In the genomic region with DNA sequence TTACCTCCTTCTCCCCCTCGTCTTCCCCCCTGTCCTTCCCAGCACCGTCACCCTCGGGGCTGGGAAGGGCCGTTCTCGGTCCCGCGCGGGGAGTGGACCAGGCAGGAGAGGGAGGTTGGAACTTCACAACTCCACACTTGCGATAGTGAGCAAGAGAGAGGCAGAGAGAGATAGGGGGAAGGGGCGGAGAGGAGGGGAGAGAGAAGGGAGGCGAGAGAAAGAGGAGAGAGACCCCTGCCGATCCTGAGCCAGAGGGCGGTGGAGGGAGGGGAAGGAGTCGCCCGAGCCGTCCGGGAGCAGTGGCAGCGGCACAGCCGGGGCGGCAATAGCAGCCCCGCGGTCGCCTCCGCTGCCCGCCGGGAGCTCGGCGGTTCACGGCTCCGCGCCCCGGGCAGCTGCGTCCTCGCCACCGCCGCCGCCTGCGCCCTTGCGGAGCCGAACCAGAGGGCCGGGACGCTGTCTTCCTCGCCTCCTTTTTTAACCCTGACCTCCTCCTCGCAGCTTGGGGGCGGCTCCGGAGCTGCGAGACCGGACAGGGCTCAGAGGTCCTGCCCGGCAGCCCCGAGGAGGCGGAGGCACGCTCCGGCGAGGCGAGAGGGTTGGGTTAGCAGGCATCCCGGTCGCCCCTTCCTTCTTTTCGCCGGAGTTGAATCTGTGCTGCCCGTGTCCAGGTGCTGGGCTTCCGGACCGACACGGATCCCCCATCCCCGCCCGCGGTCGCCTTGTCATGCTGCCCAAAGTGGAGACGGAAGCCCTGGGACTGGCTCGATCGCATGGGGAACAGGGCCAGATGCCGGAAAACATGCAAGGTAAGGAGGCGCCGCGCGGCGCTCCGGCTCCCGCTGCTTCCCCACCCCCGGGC, we compare ENCODE assay signal across 8 cellular contexts. TPM values are rescaled to one million over a fixed set of nuclear protein-coding genes. Genes with fewer than 3 reads are reported as not detected.
DNase-seq lines count a peak whose midpoint lies in the region; ATAC-seq and TF ChIP-seq lines count a peak whose summit lies in the region.

No MANE protein-coding gene starts in this region.

- ATAC-seq in left cardiac atrium, result peak; percentile 33 to 62
- ATAC-seq in GM19452 (IDR thresholded peaks at IDR 0.05; ENCODE audit: unreplicated experiment), result no peak
- ATAC-seq in GM21423 (IDR thresholded peaks at IDR 0.05; ENCODE audit: unreplicated experiment), result no peak
- no peak for ATAC-seq in GM21717 (IDR thresholded peaks at IDR 0.05; ENCODE audit: unreplicated experiment)

- peaks cover 61% of the 10 kb centered on the region for H3K27me3 Mint-ChIP-seq in activated CD4-positive, alpha-beta memory T cell treated with anti-CD3 and anti-CD28 coated beads for 36 hours

- intact Hi-C loops in activated CD4-positive, alpha-beta memory T cell treated with anti-CD3 and anti-CD28 coated beads for 36 hours (cut with micrococcal nuclease), result loop anchor here (10.0 kb wide), 1 partner anchor 446 kb away; no protein-coding TSS in a partner anchor
- intact Hi-C loops in left cardiac atrium (cut with DNase I), result no loop called here

- no peaks in the 10 kb centered on the region for H3K9me3 Mint-ChIP-seq in activated CD4-positive, alpha-beta memory T cell treated with anti-CD3 and anti-CD28 coated beads for 36 hours

- no peak for TF ChIP-seq CTCF in retinal pigment epithelial cell (conservative IDR thresholded peaks at IDR 0.05; ENCODE audit: low read depth, low read length)

- peak overlapping the region; percentile 56 for H3K4me3 ChIP-seq in retinal pigment epithelial cell (ENCODE audit: low read length)

- TF ChIP-seq EP300 in Ishikawa (IDR thresholded peaks at IDR 0.05; ENCODE audit: borderline replicate concordance), result no peak

- peaks cover 3% of the 10 kb centered on the region for H3K36me3 Mint-ChIP-seq in activated CD4-positive, alpha-beta memory T cell treated with anti-CD3 and anti-CD28 coated beads for 36 hours

- TF ChIP-seq RAD21 in Ishikawa (IDR thresholded peaks at IDR 0.05; ENCODE audit: low read depth), result no peak

- CTCF ChIA-PET in activated CD4-positive, alpha-beta memory T cell treated with anti-CD3 and anti-CD28 coated beads for 36 hours (lab: Charles Lee), result no interaction called here

- H3K27ac Mint-ChIP-seq in activated CD4-positive, alpha-beta memory T cell treated with anti-CD3 and anti-CD28 coated beads for 36 hours, result no peak overlapping the region

- peak overlapping the region; percentile 64 for H3K4me3 Mint-ChIP-seq in activated CD4-positive, alpha-beta memory T cell treated with anti-CD3 and anti-CD28 coated beads for 36 hours

- DNase-seq in EH (ENCODE audit: low read depth) (peak; percentile 25), left cardiac atrium (peak; percentile 37), retinal pigment epithelial cell (ENCODE audit: low read depth) (no peak)
- DNase-seq in activated CD4-positive, alpha-beta memory T cell treated with anti-CD3 and anti-CD28 coated beads for 36 hours, result peak; percentile 41

- peaks cover 40% of the 10 kb centered on the region for H3K4me1 Mint-ChIP-seq in activated CD4-positive, alpha-beta memory T cell treated with anti-CD3 and anti-CD28 coated beads for 36 hours (ENCODE audit: low read depth)

- POLR2A ChIA-PET in activated CD4-positive, alpha-beta memory T cell treated with anti-CD3 and anti-CD28 coated beads for 36 hours (lab: Charles Lee), result no interaction called here

TF ChIP-seq in Ishikawa, 13 proteins besides CTCF, POLR2A, EP300 and RAD21:
- TF ChIP-seq CREB1 (IDR thresholded peaks at IDR 0.05; ENCODE audit: low read depth), result no peak
- peak; percentile 29; the same call in 1 of the 2 replicates for TF ChIP-seq NFIC (IDR thresholded peaks at IDR 0.05)
- TF ChIP-seq, protein P1, sequence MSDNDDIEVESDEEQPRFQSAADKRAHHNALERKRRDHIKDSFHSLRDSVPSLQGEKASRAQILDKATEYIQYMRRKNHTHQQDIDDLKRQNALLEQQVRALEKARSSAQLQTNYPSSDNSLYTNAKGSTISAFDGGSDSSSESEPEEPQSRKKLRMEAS (IDR thresholded peaks at IDR 0.05), result 0 out of 2 replicates have a peak, but pooled peaks have one; percentile 10
- TF ChIP-seq, protein P2, sequence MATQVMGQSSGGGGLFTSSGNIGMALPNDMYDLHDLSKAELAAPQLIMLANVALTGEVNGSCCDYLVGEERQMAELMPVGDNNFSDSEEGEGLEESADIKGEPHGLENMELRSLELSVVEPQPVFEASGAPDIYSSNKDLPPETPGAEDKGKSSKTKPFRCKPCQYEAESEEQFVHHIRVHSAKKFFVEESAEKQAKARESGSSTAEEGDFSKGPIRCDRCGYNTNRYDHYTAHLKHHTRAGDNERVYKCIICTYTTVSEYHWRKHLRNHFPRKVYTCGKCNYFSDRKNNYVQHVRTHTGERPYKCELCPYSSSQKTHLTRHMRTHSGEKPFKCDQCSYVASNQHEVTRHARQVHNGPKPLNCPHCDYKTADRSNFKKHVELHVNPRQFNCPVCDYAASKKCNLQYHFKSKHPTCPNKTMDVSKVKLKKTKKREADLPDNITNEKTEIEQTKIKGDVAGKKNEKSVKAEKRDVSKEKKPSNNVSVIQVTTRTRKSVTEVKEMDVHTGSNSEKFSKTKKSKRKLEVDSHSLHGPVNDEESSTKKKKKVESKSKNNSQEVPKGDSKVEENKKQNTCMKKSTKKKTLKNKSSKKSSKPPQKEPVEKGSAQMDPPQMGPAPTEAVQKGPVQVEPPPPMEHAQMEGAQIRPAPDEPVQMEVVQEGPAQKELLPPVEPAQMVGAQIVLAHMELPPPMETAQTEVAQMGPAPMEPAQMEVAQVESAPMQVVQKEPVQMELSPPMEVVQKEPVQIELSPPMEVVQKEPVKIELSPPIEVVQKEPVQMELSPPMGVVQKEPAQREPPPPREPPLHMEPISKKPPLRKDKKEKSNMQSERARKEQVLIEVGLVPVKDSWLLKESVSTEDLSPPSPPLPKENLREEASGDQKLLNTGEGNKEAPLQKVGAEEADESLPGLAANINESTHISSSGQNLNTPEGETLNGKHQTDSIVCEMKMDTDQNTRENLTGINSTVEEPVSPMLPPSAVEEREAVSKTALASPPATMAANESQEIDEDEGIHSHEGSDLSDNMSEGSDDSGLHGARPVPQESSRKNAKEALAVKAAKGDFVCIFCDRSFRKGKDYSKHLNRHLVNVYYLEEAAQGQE (IDR thresholded peaks at IDR 0.05; ENCODE audit: low read depth), result no peak
- TF ChIP-seq ZBTB7A (IDR thresholded peaks at IDR 0.05; ENCODE audit: low read depth), result peak; percentile 33; the same call in 1 of the 2 replicates
- no peak for TF ChIP-seq CEBPB (IDR thresholded peaks at IDR 0.05)
- no peak for TF ChIP-seq TEAD4 (IDR thresholded peaks at IDR 0.05)
- no peak for TF ChIP-seq EGR1 (IDR thresholded peaks at IDR 0.05)
- TF ChIP-seq TCF12 (IDR thresholded peaks at IDR 0.05; ENCODE audit: low read depth), result no peak
- TF ChIP-seq TAF1 (IDR thresholded peaks at IDR 0.05; ENCODE audit: low read depth), result no peak
- no peak for TF ChIP-seq FOXM1 (IDR thresholded peaks at IDR 0.05; ENCODE audit: borderline replicate concordance, low read depth)
- TF ChIP-seq, protein P3, sequence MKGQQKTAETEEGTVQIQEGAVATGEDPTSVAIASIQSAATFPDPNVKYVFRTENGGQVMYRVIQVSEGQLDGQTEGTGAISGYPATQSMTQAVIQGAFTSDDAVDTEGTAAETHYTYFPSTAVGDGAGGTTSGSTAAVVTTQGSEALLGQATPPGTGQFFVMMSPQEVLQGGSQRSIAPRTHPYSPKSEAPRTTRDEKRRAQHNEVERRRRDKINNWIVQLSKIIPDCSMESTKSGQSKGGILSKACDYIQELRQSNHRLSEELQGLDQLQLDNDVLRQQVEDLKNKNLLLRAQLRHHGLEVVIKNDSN (IDR thresholded peaks at IDR 0.05), result no peak
- 0 out of 2 replicates have a peak, but pooled peaks have one; percentile 18 for TF ChIP-seq YY1 (IDR thresholded peaks at IDR 0.05; ENCODE audit: low read depth)

RNA-seq across cellular contexts. Expression of a gene that starts 11.7 kb away (rescaled TPM):
- total RNA-seq in activated CD4-positive, alpha-beta memory T cell treated with anti-CD3 and anti-CD28 coated beads for 36 hours, result not detected
- 1 to 10 TPM; 1.7 to 2.1 TPM for total RNA-seq in left cardiac atrium

Comparison
In these comparisons a context has a peak if more than half of its experiments do, and no peak if none do; other contexts are left out.
1. ATAC-seq: peak in left cardiac atrium (2 of 2); none in GM19452 (single experiment), GM21423 (single experiment) and GM21717 (single experiment).